In the genomic region with DNA sequence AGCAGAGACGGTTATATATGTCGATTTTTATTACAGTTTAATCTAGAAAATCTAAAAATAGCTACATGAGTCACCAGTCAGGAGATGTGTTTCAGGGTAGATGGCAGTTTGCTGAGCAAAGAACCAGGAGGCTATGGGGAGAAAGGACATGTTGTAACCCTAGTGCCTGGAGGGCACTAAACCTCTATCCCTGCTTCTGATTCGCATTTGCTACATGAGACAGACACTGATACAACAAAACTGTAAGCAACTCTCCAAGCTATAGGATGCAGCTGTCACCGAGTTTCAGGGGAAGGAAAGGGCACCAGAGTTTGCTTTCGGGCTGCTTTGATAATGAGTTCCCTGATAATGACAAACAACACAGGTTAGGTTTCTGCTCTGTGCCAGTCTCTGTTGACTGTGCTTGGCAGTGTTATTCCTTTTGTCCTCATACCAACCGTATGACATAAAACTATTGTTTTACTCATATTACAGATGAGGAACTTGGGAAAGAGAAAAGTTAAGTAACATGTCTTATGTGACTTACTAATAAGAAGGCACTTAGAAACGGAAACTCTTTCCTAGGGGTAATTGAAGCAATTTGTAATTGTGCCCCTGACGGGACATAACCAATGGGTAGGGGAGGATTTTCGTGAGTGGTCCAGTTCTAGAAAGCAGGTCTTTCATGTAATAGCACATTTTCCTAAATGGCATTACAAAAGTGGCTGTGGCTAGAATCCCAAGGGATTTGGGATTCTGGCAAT, we compare ENCODE assay signal across 9 cellular contexts. TPM values are rescaled to one million over a fixed set of nuclear protein-coding genes. Genes with fewer than 3 reads are reported as not detected.
DNase-seq lines count a peak whose midpoint lies in the region; ATAC-seq and TF ChIP-seq lines count a peak whose summit lies in the region.
"Had no signal": no experiment of that assay in that cellular context is flagged by ENCODE, and none has a peak within 500 bp of the region (broad histone marks: within the 10 kb centered on the region; RNA-seq: fewer than 3 reads in every experiment).

No MANE protein-coding gene starts in this region.

- no peaks in the 10 kb centered on the region for H3K36me3 ChIP-seq in vagina

- H3K4me3 Mint-ChIP-seq in activated CD4-positive, alpha-beta T cell treated with anti-CD3 and anti-CD28 coated beads, Interleukin-2, amount 10 ng/mL, durations not matched to agents 24 days and 14 days: no peak overlapping the region
- H3K4me3 Mint-ChIP-seq: activated naive CD4-positive, alpha-beta T cell treated with anti-CD3 and anti-CD28 coated beads, Interleukin-2, amount 50 U/mL, for 24 hours had no signal

- H3K4me1 Mint-ChIP-seq in activated CD4-positive, alpha-beta T cell treated with anti-CD3 and anti-CD28 coated beads, Interleukin-2, amount 10 ng/mL, durations not matched to agents 24 days and 14 days: no peaks in the 10 kb centered on the region
- H3K4me1 Mint-ChIP-seq: activated naive CD4-positive, alpha-beta T cell treated with anti-CD3 and anti-CD28 coated beads, Interleukin-2, amount 50 U/mL, for 24 hours had no signal

- H3K4me1 ChIP-seq in vagina: peaks cover 56% of the 10 kb centered on the region

- H3K9me3 ChIP-seq in vagina: no peaks in the 10 kb centered on the region

- H3K4me3 ChIP-seq in astrocyte of the spinal cord (ENCODE audit: low read depth, low read length) (no peak overlapping the region), vagina (no peak overlapping the region)

- ATAC-seq in HG02798 (IDR thresholded peaks at IDR 0.05; ENCODE audit: poor library complexity, unreplicated experiment): no peak

- H3K27ac Mint-ChIP-seq in activated CD4-positive, alpha-beta T cell treated with anti-CD3 and anti-CD28 coated beads, Interleukin-2, amount 10 ng/mL, durations not matched to agents 24 days and 14 days: no peak overlapping the region
- H3K27ac Mint-ChIP-seq: activated naive CD4-positive, alpha-beta T cell treated with anti-CD3 and anti-CD28 coated beads, Interleukin-2, amount 50 U/mL, for 24 hours had no signal

- in situ Hi-C loops in astrocyte of the spinal cord (cut with HindIII; ENCODE audit: low sequenced_read_pairs): no loop called here
- in situ Hi-C loops in G401 (cut with HindIII; ENCODE audit: low sequenced_read_pairs): no loop called here

- no peaks in the 10 kb centered on the region for H3K9me3 Mint-ChIP-seq in activated CD4-positive, alpha-beta T cell treated with anti-CD3 and anti-CD28 coated beads, Interleukin-2, amount 10 ng/mL, durations not matched to agents 24 days and 14 days
- H3K9me3 Mint-ChIP-seq: activated naive CD4-positive, alpha-beta T cell treated with anti-CD3 and anti-CD28 coated beads, Interleukin-2, amount 50 U/mL, for 24 hours had no signal

- intact Hi-C loops in activated CD4-positive, alpha-beta T cell treated with anti-CD3 and anti-CD28 coated beads, Interleukin-2, amount 10 ng/mL, durations not matched to agents 24 days and 14 days (cut with micrococcal nuclease): no loop called here
- intact Hi-C loops in vagina (cut with DNase I): no loop called here

- H3K27me3 ChIP-seq in vagina: no peaks in the 10 kb centered on the region

- TF ChIP-seq CTCF in astrocyte of the spinal cord (IDR thresholded peaks at IDR 0.05; ENCODE audit: low read depth, low read length) (no peak), vagina (IDR thresholded peaks at IDR 0.05) (no peak)

- no peak for TF ChIP-seq POLR2A in vagina (IDR thresholded peaks at IDR 0.05)

- H3K27me3 Mint-ChIP-seq in activated CD4-positive, alpha-beta T cell treated with anti-CD3 and anti-CD28 coated beads, Interleukin-2, amount 10 ng/mL, durations not matched to agents 24 days and 14 days: peaks cover 5% of the 10 kb centered on the region
- H3K27me3 Mint-ChIP-seq: activated naive CD4-positive, alpha-beta T cell treated with anti-CD3 and anti-CD28 coated beads, Interleukin-2, amount 50 U/mL, for 24 hours had no signal

- peak; percentile 41 for DNase-seq in activated CD4-positive, alpha-beta T cell treated with anti-CD3 and anti-CD28 coated beads, Interleukin-2, amount 10 ng/mL, durations not matched to agents 24 days and 14 days
- no peak for DNase-seq in activated CD4-positive, alpha-beta T cell treated with anti-CD3 and anti-CD28 coated beads for 48 hours
- DNase-seq in astrocyte of the spinal cord (ENCODE audit: low read depth, low spot score) (peak; percentile 65), kidney glomerular epithelial cell (lab: John Stamatoyannopoulos, UW) (peak; percentile 57), vagina (ENCODE audit: extremely low spot score in 2 of 2) (peak in 1 of 2 donors; percentile 46), NCI-H1048 (lab: John Stamatoyannopoulos, UW) (no peak), G401 (ENCODE audit: low spot score) (no peak)

- no peaks in the 10 kb centered on the region for H3K36me3 Mint-ChIP-seq in activated CD4-positive, alpha-beta T cell treated with anti-CD3 and anti-CD28 coated beads, Interleukin-2, amount 10 ng/mL, durations not matched to agents 24 days and 14 days (ENCODE audit: low read depth)
- H3K36me3 Mint-ChIP-seq: activated naive CD4-positive, alpha-beta T cell treated with anti-CD3 and anti-CD28 coated beads, Interleukin-2, amount 50 U/mL, for 24 hours had no signal

- H3K27ac ChIP-seq in vagina: peak overlapping the region; percentile 81

RNA-seq across cellular contexts. Expression of gene C1orf198, which starts 43.1 kb away (rescaled TPM):
- total RNA-seq in activated CD4-positive, alpha-beta T cell treated with anti-CD3 and anti-CD28 coated beads, Interleukin-2, amount 10 ng/mL, durations not matched to agents 24 days and 14 days: 12.4 and 13.7 TPM in 2 replicates
- total RNA-seq in vagina: 38.8 TPM
- 22.6 and 35.6 TPM in 2 replicates for total RNA-seq in G401 (2014; rRNA removed; shearing (Covaris generic))

Comparison
In these comparisons a context has a peak if more than half of its experiments do, and no peak if none do; other contexts are left out.
1. DNase-seq: peak in activated CD4-positive, alpha-beta T cell treated with anti-CD3 and anti-CD28 coated beads, Interleukin-2, amount 10 ng/mL, durations not matched to agents 24 days and 14 days (single experiment), astrocyte of the spinal cord (single experiment) and kidney glomerular epithelial cell (single experiment); none in activated CD4-positive, alpha-beta T cell treated with anti-CD3 and anti-CD28 coated beads for 48 hours (single experiment), NCI-H1048 (single experiment) and G401 (single experiment).